Comparison of ENCODE assay signal across 1 cellular context in the genomic region with DNA sequence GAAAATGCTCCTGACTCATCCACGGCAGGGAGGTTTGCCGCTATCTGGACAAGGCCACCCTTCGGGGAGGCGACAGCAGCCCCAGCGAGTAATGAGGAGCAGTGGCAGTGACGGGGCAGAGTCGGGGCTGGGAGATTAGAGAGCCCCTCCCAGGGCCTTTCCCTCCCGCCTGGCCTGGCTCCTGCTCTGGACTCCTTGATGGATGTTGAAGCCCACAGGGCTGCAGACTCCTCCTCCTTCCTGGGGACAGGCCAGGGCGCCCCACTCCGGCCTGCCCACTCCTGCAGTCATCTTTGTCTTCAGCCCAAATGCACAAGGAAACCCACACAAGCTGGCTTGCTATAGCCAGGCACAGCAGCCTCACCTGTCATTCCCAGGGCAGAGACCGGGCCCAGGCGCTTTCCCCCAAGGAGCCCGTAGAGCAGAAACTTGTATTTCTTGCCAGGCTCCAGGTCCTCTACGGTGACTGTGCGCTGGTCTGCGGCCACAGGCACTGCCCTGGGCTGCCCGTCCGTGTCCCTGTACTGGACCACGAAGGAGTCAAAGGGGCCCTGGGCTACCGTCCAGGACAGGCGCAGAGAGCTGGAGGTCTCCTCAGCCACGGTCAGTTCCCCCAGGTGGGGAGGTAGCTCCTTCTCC.
TF ChIP-seq lines count a peak whose summit lies in the region.

No MANE protein-coding gene starts in this region.

TF ChIP-seq in IMR-90, 13 proteins besides CTCF, POLR2A, EP300 and RAD21 (continued from another document):
- TF ChIP-seq, protein P1, sequence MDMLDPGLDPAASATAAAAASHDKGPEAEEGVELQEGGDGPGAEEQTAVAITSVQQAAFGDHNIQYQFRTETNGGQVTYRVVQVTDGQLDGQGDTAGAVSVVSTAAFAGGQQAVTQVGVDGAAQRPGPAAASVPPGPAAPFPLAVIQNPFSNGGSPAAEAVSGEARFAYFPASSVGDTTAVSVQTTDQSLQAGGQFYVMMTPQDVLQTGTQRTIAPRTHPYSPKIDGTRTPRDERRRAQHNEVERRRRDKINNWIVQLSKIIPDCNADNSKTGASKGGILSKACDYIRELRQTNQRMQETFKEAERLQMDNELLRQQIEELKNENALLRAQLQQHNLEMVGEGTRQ (IDR thresholded peaks at IDR 0.05; ENCODE audit: low read depth, low read length): no peak
- TF ChIP-seq MXI1 (IDR thresholded peaks at IDR 0.05; ENCODE audit: borderline replicate concordance, low read depth, low read length): no peak
- TF ChIP-seq SMC3 (IDR thresholded peaks at IDR 0.05; ENCODE audit: low read depth, low read length): no peak
- no peak for TF ChIP-seq MAFK (IDR thresholded peaks at IDR 0.05; ENCODE audit: low read depth, low read length)
